ENCODE assay signal across 22 cellular contexts in genomic region chr17:44601574-44602372, GRCh38. TPM values are rescaled to one million over a fixed set of nuclear protein-coding genes. Genes with fewer than 3 reads are reported as not detected.
A peak's percentile ranks its signal among the peaks of the same experiment; 100 is the strongest.
DNase-seq lines count a peak whose midpoint lies in the region; ATAC-seq and TF ChIP-seq lines count a peak whose summit lies in the region.
"Had no signal": no experiment of that assay in that cellular context is flagged by ENCODE, and none has a peak within 500 bp of the region (broad histone marks: within the 10 kb centered on the region; RNA-seq: fewer than 3 reads in every experiment).

No MANE protein-coding gene starts in this region.

- H3K4me1 ChIP-seq in lower lobe of right lung (no peaks in the 10 kb centered on the region), upper lobe of left lung (peaks cover 0 to 11% (median 4%) of the 10 kb centered on the region in 4 donors), colonic mucosa (no peaks in the 10 kb centered on the region)
- H3K4me1 ChIP-seq: psoas muscle, suprapubic skin had no signal

- intact Hi-C loops in lower lobe of right lung (cut with DNase I): no loop called here
- intact Hi-C loops in colonic mucosa (cut with DNase I): no loop called here

- no peaks in the 10 kb centered on the region for H3K36me3 ChIP-seq in lower lobe of right lung
- H3K36me3 ChIP-seq in upper lobe of left lung: no peaks in the 10 kb centered on the region
- H3K36me3 ChIP-seq in colonic mucosa: no peaks in the 10 kb centered on the region
- H3K36me3 ChIP-seq: heart left ventricle, suprapubic skin had no signal

- H3K9ac ChIP-seq in colonic mucosa (ENCODE audit: low read depth in 2 of 2, low read length in 2 of 2): no peak overlapping the region

- H3K4me3 ChIP-seq in lower lobe of right lung: no peak overlapping the region
- H3K4me3 ChIP-seq in upper lobe of left lung: no peak overlapping the region
- H3K4me3 ChIP-seq in colonic mucosa: no peak overlapping the region
- H3K4me3 ChIP-seq: heart left ventricle, psoas muscle, suprapubic skin had no signal

- WGBS in upper lobe of left lung, 2 donors: 42 to 45% methylated on average over 18 to 25 of the region's 25 CpGs

- no peak for TF ChIP-seq POLR2A in upper lobe of left lung (IDR thresholded peaks at IDR 0.05)

- H3K9me3 ChIP-seq in lower lobe of right lung (no peaks in the 10 kb centered on the region), upper lobe of left lung (no peaks in the 10 kb centered on the region), colonic mucosa (no peaks in the 10 kb centered on the region)
- H3K9me3 ChIP-seq: heart left ventricle, psoas muscle, suprapubic skin had no signal

- ATAC-seq in lower lobe of right lung: peak; percentile 54 to 70
- ATAC-seq in upper lobe of left lung (ENCODE audit: low FRiP score in 2 of 2): peak in 1 of 2 donors; percentile 45
- ATAC-seq: heart left ventricle; natural killer cell treated with Interleukin-12 subunit alpha and Interleukin-12 subunit beta and Interleukin-15 and Interleukin-18, amount 100 ng/mL, for 72 hours; psoas muscle had no signal

- H3K27ac ChIP-seq in lower lobe of right lung: no peak overlapping the region
- H3K27ac ChIP-seq in upper lobe of left lung: no peak overlapping the region
- H3K27ac ChIP-seq in colonic mucosa: no peak overlapping the region
- H3K27ac ChIP-seq: heart left ventricle, psoas muscle, suprapubic skin had no signal

- no peaks in the 10 kb centered on the region for H3K27me3 ChIP-seq in lower lobe of right lung (ENCODE audit: low read depth)
- no peaks in the 10 kb centered on the region for H3K27me3 ChIP-seq in upper lobe of left lung
- H3K27me3 ChIP-seq in colonic mucosa: no peaks in the 10 kb centered on the region
- H3K27me3 ChIP-seq: heart left ventricle, suprapubic skin had no signal

- TF ChIP-seq CTCF in lower lobe of right lung (IDR thresholded peaks at IDR 0.05) (no peak), upper lobe of left lung (IDR thresholded peaks at IDR 0.05) (no peak), colonic mucosa (IDR thresholded peaks at IDR 0.05) (no peak)

- TF ChIP-seq EP300 in upper lobe of left lung (IDR thresholded peaks at IDR 0.05): peak in 1 of 4 donors; percentile 54

- DNase-seq in NCI-H146 (lab: John Stamatoyannopoulos, UW) (peak; percentile 23), NCI-H146 treated with DMSO at 0.1 percent for 48 hours (lab: John Stamatoyannopoulos, UW; ENCODE audit: unreplicated experiment) (no peak), NCI-H69 (lab: John Stamatoyannopoulos, UW) (peak; percentile 72), lower lobe of right lung (peak; percentile 67), upper lobe of left lung (peak; percentile 32 to 67), colonic mucosa (no peak), middle frontal gyrus (ENCODE audit: extremely low spot score, low spot score) (no peak), NCI-H526 (lab: John Stamatoyannopoulos, UW) (no peak)
- DNase-seq: 8988T; activated CD4-positive, alpha-beta T cell treated with anti-CD3 and anti-CD28 coated beads, Interleukin-2, amount 10 ng/mL, durations not matched to agents 7 days and 5 days; activated CD8-positive, alpha-beta memory T cell treated with anti-CD3 and anti-CD28 coated beads, Interleukin-2, amount 50 U/mL, for 48 hours; activated effector memory CD4-positive, alpha-beta T cell treated with anti-CD3 and anti-CD28 coated beads, Interleukin-2, amount 50 U/mL, for 16 hours; C1 segment of cervical spinal cord; heart left ventricle; NCI-H1694; NCI-H226; NK-92 treated with Interleukin-12 subunit alpha and Interleukin-12 subunit beta, amount 100 ng/mL, for 24 hours; psoas muscle had no signal

RNA-seq across cellular contexts. Expression of gene FZD2, which starts 44.5 kb away (rescaled TPM):
- total RNA-seq in lower lobe of right lung (7.4 TPM), upper lobe of left lung (10 to 100 TPM in 2 of 6 donors, 1 to 10 TPM in 4; 4.2 to 12.9 (median 7.5) TPM), colonic mucosa (1 to 10 TPM in 1 of 2 donors, under 1 TPM in 1; 0.67 to 2.0 TPM)

RNA-seq across cellular contexts. Expression of gene MEIOC, which starts 54.5 kb away (rescaled TPM):
- total RNA-seq in lower lobe of right lung: not detected
- under 1 TPM in 1 of 6 donors, not detected in 5; 0.17 TPM for total RNA-seq in upper lobe of left lung
- not detected for total RNA-seq in colonic mucosa
- total RNA-seq: heart left ventricle, HT-29, lung microvascular endothelial cell, psoas muscle, suprapubic skin had no signal

Comparison
In these comparisons a context has a peak if more than half of its experiments do, and no peak if none do; other contexts are left out.
1. DNase-seq: peak in NCI-H146 (single experiment), NCI-H69 (single experiment), lower lobe of right lung (single experiment) and upper lobe of left lung (2 of 2); none in NCI-H146 treated with DMSO at 0.1 percent for 48 hours (single experiment), colonic mucosa (single experiment), middle frontal gyrus (single experiment) and NCI-H526 (0 of 2).